Comparison of ENCODE assay signal across 1 cellular context in genomic region chr21:36849461-36849860, GRCh38.
TF ChIP-seq lines count a peak whose summit lies in the region.

No MANE protein-coding gene starts in this region.

TF ChIP-seq in IMR-90, 13 proteins besides CTCF, POLR2A, EP300 and RAD21 (continued from another document):
- TF ChIP-seq, protein P1, sequence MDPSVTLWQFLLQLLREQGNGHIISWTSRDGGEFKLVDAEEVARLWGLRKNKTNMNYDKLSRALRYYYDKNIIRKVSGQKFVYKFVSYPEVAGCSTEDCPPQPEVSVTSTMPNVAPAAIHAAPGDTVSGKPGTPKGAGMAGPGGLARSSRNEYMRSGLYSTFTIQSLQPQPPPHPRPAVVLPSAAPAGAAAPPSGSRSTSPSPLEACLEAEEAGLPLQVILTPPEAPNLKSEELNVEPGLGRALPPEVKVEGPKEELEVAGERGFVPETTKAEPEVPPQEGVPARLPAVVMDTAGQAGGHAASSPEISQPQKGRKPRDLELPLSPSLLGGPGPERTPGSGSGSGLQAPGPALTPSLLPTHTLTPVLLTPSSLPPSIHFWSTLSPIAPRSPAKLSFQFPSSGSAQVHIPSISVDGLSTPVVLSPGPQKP (IDR thresholded peaks at IDR 0.05; ENCODE audit: borderline replicate concordance, low read depth, low read length): no peak
- TF ChIP-seq BHLHE40 (IDR thresholded peaks at IDR 0.05; ENCODE audit: low read depth, low read length): no peak
- TF ChIP-seq MXI1 (IDR thresholded peaks at IDR 0.05; ENCODE audit: borderline replicate concordance, low read depth, low read length): no peak
- TF ChIP-seq, protein P2, sequence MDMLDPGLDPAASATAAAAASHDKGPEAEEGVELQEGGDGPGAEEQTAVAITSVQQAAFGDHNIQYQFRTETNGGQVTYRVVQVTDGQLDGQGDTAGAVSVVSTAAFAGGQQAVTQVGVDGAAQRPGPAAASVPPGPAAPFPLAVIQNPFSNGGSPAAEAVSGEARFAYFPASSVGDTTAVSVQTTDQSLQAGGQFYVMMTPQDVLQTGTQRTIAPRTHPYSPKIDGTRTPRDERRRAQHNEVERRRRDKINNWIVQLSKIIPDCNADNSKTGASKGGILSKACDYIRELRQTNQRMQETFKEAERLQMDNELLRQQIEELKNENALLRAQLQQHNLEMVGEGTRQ (IDR thresholded peaks at IDR 0.05; ENCODE audit: low read depth, low read length): no peak
- TF ChIP-seq SMC3 (IDR thresholded peaks at IDR 0.05; ENCODE audit: low read depth, low read length): no peak
- no peak for TF ChIP-seq CHD1 (IDR thresholded peaks at IDR 0.05; ENCODE audit: low read depth, low read length)
- no peak for TF ChIP-seq RCOR1 (IDR thresholded peaks at IDR 0.05; ENCODE audit: insufficient replicate concordance, low read length)
- TF ChIP-seq MAFK (IDR thresholded peaks at IDR 0.05; ENCODE audit: low read depth, low read length): no peak
